ENCODE assay signal across 12 cellular contexts in genomic region chr7:77738871-77739270, GRCh38. TPM values are rescaled to one million over a fixed set of nuclear protein-coding genes. Genes with fewer than 3 reads are reported as not detected.
A peak's percentile ranks its signal among the peaks of the same experiment; 100 is the strongest.
DNase-seq lines count a peak whose midpoint lies in the region; ATAC-seq and TF ChIP-seq lines count a peak whose summit lies in the region.
"Had no signal": no experiment of that assay in that cellular context is flagged by ENCODE, and none has a peak within 500 bp of the region (broad histone marks: within the 10 kb centered on the region; RNA-seq: fewer than 3 reads in every experiment).

No MANE protein-coding gene starts in this region.

- TF ChIP-seq CTCF in WTC11 (IDR thresholded peaks at IDR 0.05), result no peak
- TF ChIP-seq CTCF in glutamatergic neuron (IDR thresholded peaks at IDR 0.05; ENCODE audit: partially characterized antibody, unreplicated experiment), result no peak
- TF ChIP-seq CTCF in GM10248 (IDR thresholded peaks at IDR 0.05; ENCODE audit: control extremely low read depth, extremely low read depth, low read depth, missing control alignments), result no peak

- no peaks in the 10 kb centered on the region for H3K4me1 ChIP-seq in naive thymus-derived CD4-positive, alpha-beta T cell (ENCODE audit: control insufficient read depth in 2 of 2, insufficient read depth in 2 of 2, low read length in 2 of 2)
- H3K4me1 ChIP-seq: BLaER1 had no signal

- no peak overlapping the region for H3K27ac ChIP-seq in naive thymus-derived CD4-positive, alpha-beta T cell (ENCODE audit: low read depth, low read length)
- H3K27ac ChIP-seq: BLaER1, transverse colon had no signal

- ATAC-seq in WTC11 (no peak), HG03095 (IDR thresholded peaks at IDR 0.05; ENCODE audit: unreplicated experiment) (no peak)
- no peak for ATAC-seq in naive thymus-derived CD4-positive, alpha-beta T cell

- H3K4me3 Mint-ChIP-seq in WTC11 (no peak overlapping the region), glutamatergic neuron (ENCODE audit: unreplicated experiment) (no peak overlapping the region)
- H3K4me3 Mint-ChIP-seq in naive thymus-derived CD4-positive, alpha-beta T cell, result no peak overlapping the region
- H3K4me3 Mint-ChIP-seq: central memory CD8-positive, alpha-beta T cell had no signal

- intact Hi-C loops in naive thymus-derived CD4-positive, alpha-beta T cell (cut with micrococcal nuclease), result no loop called here

- H3K9me3 Mint-ChIP-seq in WTC11 (no peaks in the 10 kb centered on the region), glutamatergic neuron (ENCODE audit: unreplicated experiment) (peaks cover 2% of the 10 kb centered on the region)
- H3K9me3 Mint-ChIP-seq in naive thymus-derived CD4-positive, alpha-beta T cell, result no peaks in the 10 kb centered on the region
- H3K9me3 Mint-ChIP-seq: central memory CD8-positive, alpha-beta T cell had no signal

- no peaks in the 10 kb centered on the region for H3K9me3 ChIP-seq in naive thymus-derived CD4-positive, alpha-beta T cell (ENCODE audit: control insufficient read depth in 2 of 3, low read length in 3 of 3)
- H3K9me3 ChIP-seq: BLaER1, transverse colon had no signal

- H3K27me3 Mint-ChIP-seq in WTC11 (ENCODE audit: low read depth) (no peaks in the 10 kb centered on the region), glutamatergic neuron (ENCODE audit: unreplicated experiment) (no peaks in the 10 kb centered on the region)
- no peaks in the 10 kb centered on the region for H3K27me3 Mint-ChIP-seq in naive thymus-derived CD4-positive, alpha-beta T cell
- H3K27me3 Mint-ChIP-seq: central memory CD8-positive, alpha-beta T cell had no signal

- CTCF ChIA-PET in WTC11 (lab: Charles Lee), result no interaction called here
- CTCF ChIA-PET in GM10248 (lab: Yijun Ruan, JAX), result no interaction called here
- CTCF ChIA-PET in naive thymus-derived CD4-positive, alpha-beta T cell (lab: Charles Lee), result no interaction called here

- H3K4me3 ChIP-seq in naive thymus-derived CD4-positive, alpha-beta T cell (ENCODE audit: low read length), result no peak overlapping the region
- H3K4me3 ChIP-seq: BLaER1, transverse colon had no signal

- H3K36me3 Mint-ChIP-seq in WTC11 (peaks cover 11% of the 10 kb centered on the region), glutamatergic neuron (ENCODE audit: unreplicated experiment) (no peaks in the 10 kb centered on the region)
- H3K36me3 Mint-ChIP-seq in naive thymus-derived CD4-positive, alpha-beta T cell, result peaks cover 0 to 29% (median 15%) of the 10 kb centered on the region in 5 donors

- peak overlapping the region; percentile 82 for H3K27ac Mint-ChIP-seq in WTC11
- peak overlapping the region; percentile 31 for H3K27ac Mint-ChIP-seq in glutamatergic neuron (ENCODE audit: unreplicated experiment)
- peak overlapping the region in 3 of 9 donors; percentile 34 to 55 (median 49) for H3K27ac Mint-ChIP-seq in naive thymus-derived CD4-positive, alpha-beta T cell

- DNase-seq in A172 (ENCODE audit: low spot score), result peak; percentile 62
- peak; percentile 48 for DNase-seq in H4 (ENCODE audit: low spot score)
- no peak for DNase-seq in WTC11 (ENCODE audit: low spot score)
- no peak for DNase-seq in glutamatergic neuron
- DNase-seq in GM10248 (ENCODE audit: extremely low spot score), result no peak
- DNase-seq in naive thymus-derived CD4-positive, alpha-beta T cell, result no peak
- DNase-seq in activated CD4-positive, alpha-beta T cell treated with anti-CD3 and anti-CD28 coated beads, Interleukin-2, amount 50 U/mL, for 48 hours, result no peak
- DNase-seq: HCEC 1CT, transverse colon had no signal

- no peaks in the 10 kb centered on the region for H3K4me1 Mint-ChIP-seq in WTC11
- H3K4me1 Mint-ChIP-seq in glutamatergic neuron (ENCODE audit: low read depth, unreplicated experiment), result peaks cover 12% of the 10 kb centered on the region
- peaks cover 5 to 32% (median 11%) of the 10 kb centered on the region in 7 donors for H3K4me1 Mint-ChIP-seq in naive thymus-derived CD4-positive, alpha-beta T cell

- H3K27me3 ChIP-seq in naive thymus-derived CD4-positive, alpha-beta T cell (ENCODE audit: control insufficient read depth in 2 of 2, insufficient read depth in 2 of 2, low read length in 2 of 2), result no peaks in the 10 kb centered on the region
- H3K27me3 ChIP-seq: BLaER1, transverse colon had no signal

- H3K36me3 ChIP-seq in naive thymus-derived CD4-positive, alpha-beta T cell (ENCODE audit: control insufficient read depth in 2 of 3, insufficient read depth in 3 of 3, low read length in 3 of 3), result peaks cover 0 to 10% (median 0%) of the 10 kb centered on the region in 3 experiments

- POLR2A ChIA-PET in WTC11 (lab: Charles Lee), result interaction anchor here (0.6 kb wide), 1 partner anchor 63 kb away, joined by 6 read pairs; no protein-coding TSS in a partner anchor
- POLR2A ChIA-PET in GM10248 (lab: Yijun Ruan, JAX), result no interaction called here
- POLR2A ChIA-PET in naive thymus-derived CD4-positive, alpha-beta T cell (lab: Charles Lee), result no interaction called here

TF ChIP-seq in WTC11, 78 proteins besides CTCF, POLR2A, EP300 and RAD21 (continues in another document):
- TF ChIP-seq ZNF317 (CRISPR knock-in tag; IDR thresholded peaks at IDR 0.05; ENCODE audit: borderline replicate concordance, low read depth), result no peak
- no peak for TF ChIP-seq ZNF416 (CRISPR knock-in tag; IDR thresholded peaks at IDR 0.05)
- no peak for TF ChIP-seq ZBTB21 (CRISPR knock-in tag; IDR thresholded peaks at IDR 0.05; ENCODE audit: borderline replicate concordance)
- TF ChIP-seq ATF6 (CRISPR knock-in tag; IDR thresholded peaks at IDR 0.05), result no peak
- TF ChIP-seq MLX (CRISPR knock-in tag; IDR thresholded peaks at IDR 0.05), result no peak
- TF ChIP-seq NR3C1 (CRISPR knock-in tag; conservative IDR thresholded peaks at IDR 0.05; ENCODE audit: low read depth), result no peak
- TF ChIP-seq TP53 (CRISPR knock-in tag; IDR thresholded peaks at IDR 0.05), result no peak
- TF ChIP-seq ZNF671 (CRISPR knock-in tag; IDR thresholded peaks at IDR 0.05), result no peak
- no peak for TF ChIP-seq ZMAT4 (CRISPR knock-in tag; IDR thresholded peaks at IDR 0.05)
- TF ChIP-seq ZBTB43 (CRISPR knock-in tag; IDR thresholded peaks at IDR 0.05), result no peak
- TF ChIP-seq ZNF396 (CRISPR knock-in tag; IDR thresholded peaks at IDR 0.05; ENCODE audit: borderline replicate concordance), result no peak

RNA-seq across cellular contexts. Expression of gene RSBN1L, which starts 42.6 kb away (rescaled TPM):
- total RNA-seq in A172 (2014; rRNA removed; shearing (Covaris generic)), result 19.4 and 20.5 TPM in 2 replicates
- total RNA-seq in H4 (2014; rRNA removed; shearing (Covaris generic)), result 9.9 and 25.6 TPM in 2 replicates
- total RNA-seq in WTC11 (2021) (14.6 to 17.0 TPM (median 16.8 TPM) in 3 replicates), glutamatergic neuron (ENCODE audit: unreplicated experiment) (27.0 TPM)
- total RNA-seq in naive thymus-derived CD4-positive, alpha-beta T cell, result 10 to 100 TPM; 19.7 to 41.7 (median 30.8) TPM
- 1 to 10 TPM; 7.7 to 7.8 TPM for polyA plus RNA-seq in naive thymus-derived CD4-positive, alpha-beta T cell

RNA-seq across cellular contexts. Expression of gene TMEM60, which starts 59.4 kb away (rescaled TPM):
- 55.6 and 65.4 TPM in 2 replicates for total RNA-seq in A172 (2014; rRNA removed; shearing (Covaris generic))
- total RNA-seq in H4 (2014; rRNA removed; shearing (Covaris generic)), result 58.0 and 58.2 TPM in 2 replicates
- total RNA-seq in WTC11 (2021) (21.5 to 23.7 TPM (median 23.4 TPM) in 3 replicates), glutamatergic neuron (ENCODE audit: unreplicated experiment) (18.9 TPM)
- total RNA-seq in naive thymus-derived CD4-positive, alpha-beta T cell, result 10 to 100 TPM in 3 of 5 experiments, 1 to 10 TPM in 2; 3.7 to 16.9 (median 12.0) TPM
- polyA plus RNA-seq in naive thymus-derived CD4-positive, alpha-beta T cell, result 10 to 100 TPM in 1 of 2 donors, 1 to 10 TPM in 1; 9.7 to 22.8 TPM

RNA-seq across cellular contexts. Expression of gene PHTF2, which starts 59.7 kb away (rescaled TPM):
- 95.4 and 108 TPM in 2 replicates for total RNA-seq in A172 (2014; rRNA removed; shearing (Covaris generic))
- total RNA-seq in H4 (2014; rRNA removed; shearing (Covaris generic)), result 41.2 and 53.6 TPM in 2 replicates
- total RNA-seq in WTC11 (2021), result 17.9 to 20.1 TPM (median 19.7 TPM) in 3 replicates
- total RNA-seq in glutamatergic neuron (ENCODE audit: unreplicated experiment), result 15.1 TPM
- 10 to 100 TPM; 17.6 to 42.1 (median 22.4) TPM for total RNA-seq in naive thymus-derived CD4-positive, alpha-beta T cell
- polyA plus RNA-seq in naive thymus-derived CD4-positive, alpha-beta T cell, result 1 to 10 TPM; 5.9 to 8.3 TPM

Comparison
In these comparisons a context has a peak if more than half of its experiments do, and no peak if none do; other contexts are left out.
1. DNase-seq: peak in A172 (single experiment) and H4 (single experiment); none in WTC11 (single experiment), glutamatergic neuron (single experiment), GM10248 (single experiment), naive thymus-derived CD4-positive, alpha-beta T cell (0 of 9) and activated CD4-positive, alpha-beta T cell treated with anti-CD3 and anti-CD28 coated beads, Interleukin-2, amount 50 U/mL, for 48 hours (0 of 2).